ENCODE assay signal across 25 cellular contexts in the genomic region with DNA sequence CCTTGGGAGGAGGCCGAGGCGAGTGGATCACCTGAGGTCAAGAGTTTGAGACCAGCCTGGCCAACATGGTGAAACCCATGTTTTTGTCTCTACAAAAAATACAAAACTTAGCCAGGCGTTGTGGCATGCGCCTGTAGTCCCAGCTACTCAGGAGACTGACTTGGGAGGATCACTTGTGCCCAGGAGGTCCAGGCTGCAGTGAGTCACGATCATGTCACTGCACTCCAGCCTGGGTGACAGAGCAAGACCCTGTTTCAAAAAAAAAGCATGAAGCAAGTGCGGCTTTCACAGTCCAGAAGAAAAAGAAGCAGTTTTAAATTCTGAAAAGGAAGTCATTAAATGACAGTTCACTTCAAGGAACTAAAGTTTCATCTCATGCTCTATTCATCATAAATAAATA. TPM values are rescaled to one million over a fixed set of nuclear protein-coding genes. Genes with fewer than 3 reads are reported as not detected.
"Had no signal": no experiment of that assay in that cellular context is flagged by ENCODE, and none has a peak within 500 bp of the region (broad histone marks: within the 10 kb centered on the region; RNA-seq: fewer than 3 reads in every experiment).

No MANE protein-coding gene starts in this region.

- H3K36me3 Mint-ChIP-seq: activated naive CD8-positive, alpha-beta T cell treated with anti-CD3 and anti-CD28 coated beads, Interleukin-2, amount 10 ng/mL, durations not matched to agents 7 days and 5 days; mesothelial cell of epicardium; naive thymus-derived CD8-positive, alpha-beta T cell; WTC11 had no signal

- H3K4me3 Mint-ChIP-seq: activated naive CD8-positive, alpha-beta T cell treated with anti-CD3 and anti-CD28 coated beads, Interleukin-2, amount 10 ng/mL, durations not matched to agents 7 days and 5 days; endodermal cell; mesothelial cell of epicardium; naive thymus-derived CD8-positive, alpha-beta T cell; WTC11 had no signal

- H3K27ac Mint-ChIP-seq: activated naive CD8-positive, alpha-beta T cell treated with anti-CD3 and anti-CD28 coated beads, Interleukin-2, amount 10 ng/mL, durations not matched to agents 7 days and 5 days; activated T-helper 2 cell treated with anti-CD3 and anti-CD28 coated beads, Interferon-gamma antibody, Interleukin-2, Interleukin-4, amounts not matched to agents 10 μg/mL and 5 μg/mL and 100 μg/mL, durations not matched to agents 14 hours and 24 hours and 36 hours; endodermal cell; mesothelial cell of epicardium; WTC11 had no signal

- H3K9me3 Mint-ChIP-seq: activated naive CD8-positive, alpha-beta T cell treated with anti-CD3 and anti-CD28 coated beads, Interleukin-2, amount 10 ng/mL, durations not matched to agents 7 days and 5 days; activated T-helper 2 cell treated with anti-CD3 and anti-CD28 coated beads, Interferon-gamma antibody, Interleukin-2, Interleukin-4, amounts not matched to agents 10 μg/mL and 5 μg/mL and 100 μg/mL, durations not matched to agents 14 hours and 24 hours and 36 hours; endodermal cell; mesothelial cell of epicardium; naive thymus-derived CD8-positive, alpha-beta T cell; WTC11 had no signal

- H3K4me1 ChIP-seq: prostate gland had no signal

- ATAC-seq: gastrocnemius medialis; left ventricle myocardium superior; naive thymus-derived CD8-positive, alpha-beta T cell; stimulated activated naive CD8-positive, alpha-beta T cell treated with anti-CD3 and anti-CD28 coated beads, Interleukin-15, Interleukin-2, amounts not matched to agents 100 U/mL and 50 U/mL, for 24 hours; WTC11 had no signal

- H3K4me1 Mint-ChIP-seq: endodermal cell, WTC11 had no signal

- H3K9me3 ChIP-seq: esophagus squamous epithelium, gastrocnemius medialis, prostate gland, thyroid gland had no signal

- DNase-seq: activated naive CD4-positive, alpha-beta T cell; activated naive CD8-positive, alpha-beta T cell treated with anti-CD3 and anti-CD28 coated beads, Interleukin-2, amount 10 ng/mL, durations not matched to agents 7 days and 5 days; activated T-cell treated with anti-CD3 and anti-CD28 coated beads, Interleukin-2, amount 50 U/mL, for 1 hour; amniotic stem cell; cerebellar nuclear complex; endodermal cell; esophagus squamous epithelium; gastrocnemius medialis; hypothalamus; left ventricle myocardium superior; mammary epithelial cell; naive thymus-derived CD8-positive, alpha-beta T cell; stimulated activated CD4-positive, alpha-beta T cell treated with anti-CD3 and anti-CD28 coated beads, Interleukin-4, amount 100 ng/mL, for 24 hours; stimulated activated naive CD8-positive, alpha-beta T cell treated with anti-CD3 and anti-CD28 coated beads, Interleukin-15, Interleukin-2, amounts not matched to agents 100 U/mL and 50 U/mL, for 24 hours; T-helper 9 cell; thyroid gland had no signal

- H3K27me3 ChIP-seq: thyroid gland had no signal

- H3K27ac ChIP-seq: coronary artery, esophagus squamous epithelium, gastrocnemius medialis, prostate gland, thyroid gland had no signal

- H3K4me3 ChIP-seq: coronary artery, esophagus squamous epithelium, gastrocnemius medialis, prostate gland, thyroid gland had no signal

- H3K36me3 ChIP-seq: esophagus squamous epithelium, gastrocnemius medialis, prostate gland, thyroid gland had no signal

RNA-seq across cellular contexts. Expression of a gene that starts 21.6 kb away (rescaled TPM):
- total RNA-seq: activated naive CD8-positive, alpha-beta T cell treated with anti-CD3 and anti-CD28 coated beads, Interleukin-2, amount 10 ng/mL, durations not matched to agents 7 days and 5 days; activated T-helper 2 cell treated with anti-CD3 and anti-CD28 coated beads, Interferon-gamma antibody, Interleukin-2, Interleukin-4, amounts not matched to agents 10 μg/mL and 5 μg/mL and 100 μg/mL, durations not matched to agents 14 hours and 24 hours and 36 hours; bronchial epithelial cell; esophagus squamous epithelium; gastrocnemius medialis; left ventricle myocardium superior; mesothelial cell of epicardium; naive thymus-derived CD8-positive, alpha-beta T cell; osteoblast; prostate gland; subcutaneous adipose tissue; thyroid gland; urinary bladder had no signal
- polyA plus RNA-seq: naive thymus-derived CD8-positive, alpha-beta T cell; urinary bladder had no signal
